Comparison of ENCODE assay signal across 11 cellular contexts in genomic region chr17:75273968-75274708, GRCh38. TPM values are rescaled to one million over a fixed set of nuclear protein-coding genes. Genes with fewer than 3 reads are reported as not detected.
DNase-seq lines count a peak whose midpoint lies in the region; TF ChIP-seq lines count a peak whose summit lies in the region.
"Had no signal": no experiment of that assay in that cellular context is flagged by ENCODE, and none has a peak within 500 bp of the region (broad histone marks: within the 10 kb centered on the region; RNA-seq: fewer than 3 reads in every experiment).

No MANE protein-coding gene starts in this region.

- TF ChIP-seq POLR2A in breast epithelium (IDR thresholded peaks at IDR 0.05): no peak
- no peak for TF ChIP-seq POLR2A in testis (IDR thresholded peaks at IDR 0.05)

- TF ChIP-seq CTCF in MCF 10A (IDR thresholded peaks at IDR 0.05; ENCODE audit: unreplicated experiment): no peak
- no peak for TF ChIP-seq CTCF in breast epithelium (IDR thresholded peaks at IDR 0.05)
- TF ChIP-seq CTCF in testis (IDR thresholded peaks at IDR 0.05): no peak
- no peak for TF ChIP-seq CTCF in ascending aorta (IDR thresholded peaks at IDR 0.05)

- DNase-seq in MCF 10A (ENCODE audit: unreplicated experiment): peak; percentile 82
- DNase-seq in breast epithelium (ENCODE audit: low spot score in 2 of 2): no peak
- DNase-seq in RPMI7951 (ENCODE audit: low read depth): peak; percentile 65
- DNase-seq in fibroblast of gingiva (ENCODE audit: low read depth): peak; percentile 70
- peak; percentile 59 for DNase-seq in testis
- DNase-seq in 8988T: no peak
- DNase-seq in amniotic stem cell (lab: John Stamatoyannopoulos, UW): no peak
- DNase-seq in ascending aorta (ENCODE audit: low spot score in 2 of 2): no peak
- DNase-seq: NCI-H526 treated with DMSO at 0.1 percent for 48 hours; stimulated activated CD4-positive, alpha-beta T cell treated with anti-CD3 and anti-CD28 coated beads, Interleukin-15, amount 100 ng/mL, for 24 hours had no signal

- intact Hi-C loops in MCF 10A (cut with micrococcal nuclease): loop anchor here (2.0 kb wide), 1 partner anchor 243 kb away; the partner anchor contains the start of gene TSEN54
- intact Hi-C loops in breast epithelium (cut with DNase I; ENCODE audit: low total_unique reads): no loop called here
- intact Hi-C loops in testis (cut with DNase I; ENCODE audit: low total_unique reads): no loop called here
- intact Hi-C loops in ascending aorta (cut with DNase I): loop anchor here (5.0 kb wide), 2 partner anchors 133 to 162 kb away; partner anchors contain the start of gene GRB2

- H3K4me1 ChIP-seq in breast epithelium (peaks cover 5 to 8% of the 10 kb centered on the region in 2 donors), testis (peaks cover 16% of the 10 kb centered on the region), ascending aorta (peaks cover 15 to 22% of the 10 kb centered on the region in 2 donors)

- POLR2A ChIA-PET in MCF 10A (lab: Yijun Ruan, JAX): interaction anchor here (0.6 to 6.8 kb wide), 4 partner anchors 13 to 120 kb away, joined by 3 to 142 read pairs (median 8); partner anchors contain the start of genes GGA3, MRPS7 and SLC25A19

- H3K36me3 ChIP-seq in breast epithelium: no peaks in the 10 kb centered on the region
- no peaks in the 10 kb centered on the region for H3K36me3 ChIP-seq in testis (ENCODE audit: low read depth, missing control alignments)
- H3K36me3 ChIP-seq in ascending aorta: no peaks in the 10 kb centered on the region

- CTCF ChIA-PET in MCF 10A (lab: Yijun Ruan, JAX): interaction anchor here (0.5 to 1.3 kb wide), 2 partner anchors 17 to 68 kb away, joined by 3 to 4 read pairs; no protein-coding TSS in a partner anchor

- H3K9me3 ChIP-seq in breast epithelium: no peaks in the 10 kb centered on the region
- H3K9me3 ChIP-seq in testis: no peaks in the 10 kb centered on the region
- H3K9me3 ChIP-seq in ascending aorta: no peaks in the 10 kb centered on the region

- no peak overlapping the region for H3K4me3 ChIP-seq in breast epithelium
- H3K4me3 ChIP-seq in testis: no peak overlapping the region
- H3K4me3 ChIP-seq in ascending aorta: no peak overlapping the region

- H3K36me3 Mint-ChIP-seq in MCF 10A (ENCODE audit: insufficient read depth, unreplicated experiment): peaks cover 18% of the 10 kb centered on the region

- H3K27me3 ChIP-seq in breast epithelium: no peaks in the 10 kb centered on the region
- no peaks in the 10 kb centered on the region for H3K27me3 ChIP-seq in testis
- H3K27me3 ChIP-seq in ascending aorta: no peaks in the 10 kb centered on the region

- WGBS in testis, 2 donors: 58 to 76% methylated on average over 4 to 7 of the region's 7 CpGs

- H3K4me3 Mint-ChIP-seq in MCF 10A (ENCODE audit: unreplicated experiment): peak overlapping the region; percentile 38
- H3K4me3 Mint-ChIP-seq: CD14-positive monocyte had no signal

- no peaks in the 10 kb centered on the region for H3K27me3 Mint-ChIP-seq in MCF 10A (ENCODE audit: insufficient read depth, unreplicated experiment)

- no peak overlapping the region for H3K27ac ChIP-seq in breast epithelium
- H3K27ac ChIP-seq in testis: no peak overlapping the region
- no peak overlapping the region for H3K27ac ChIP-seq in ascending aorta

- H3K9me3 Mint-ChIP-seq in MCF 10A (ENCODE audit: unreplicated experiment): no peaks in the 10 kb centered on the region
- H3K9me3 Mint-ChIP-seq: CD14-positive monocyte had no signal

- no TSS peak for BruUV-seq in MCF 10A (replicated peaks; lab: Mats Ljungman, UMichigan)

- no peak overlapping the region for H3K27ac Mint-ChIP-seq in MCF 10A (ENCODE audit: low read depth, unreplicated experiment)

- H3K4me1 Mint-ChIP-seq in MCF 10A (ENCODE audit: insufficient read depth, unreplicated experiment): peaks cover 31% of the 10 kb centered on the region

RNA-seq across cellular contexts. Expression of gene MIF4GD, which starts 3.1 kb away (rescaled TPM):
- total RNA-seq in MCF 10A (2022) (23.3 and 29.6 TPM in 2 replicates), breast epithelium (10 to 100 TPM; 26.2 to 38.7 (median 28.8) TPM), testis (10 to 100 TPM; 34.5 to 35.3 TPM), ascending aorta (32.4 TPM)
- total RNA-seq in RPMI7951 (2014; rRNA removed; shearing (Covaris generic)): 7.4 and 9.3 TPM in 2 replicates
- 37.1 TPM for polyA plus RNA-seq in testis (ENCODE audit: insufficient read depth, low read depth, low replicate concordance)

RNA-seq across cellular contexts. Expression of gene MRPS7, which starts 12.5 kb away (rescaled TPM):
- total RNA-seq in MCF 10A (2022) (73.9 and 75.0 TPM in 2 replicates), breast epithelium (10 to 100 TPM; 37.0 to 46.5 (median 40.1) TPM), testis (10 to 100 TPM; 53.3 to 72.9 TPM), ascending aorta (24.1 TPM)
- 54.8 and 58.2 TPM in 2 replicates for total RNA-seq in RPMI7951 (2014; rRNA removed; shearing (Covaris generic))
- polyA plus RNA-seq in testis (ENCODE audit: insufficient read depth, low read depth, low replicate concordance): 83.5 TPM

RNA-seq across cellular contexts. Expression of gene GGA3, which starts 12.7 kb away (rescaled TPM):
- total RNA-seq in MCF 10A (2022) (32.7 and 39.5 TPM in 2 replicates), breast epithelium (10 to 100 TPM; 20.0 to 35.0 (median 32.8) TPM), testis (10 to 100 TPM; 46.8 to 50.2 TPM), ascending aorta (84.6 TPM)
- total RNA-seq in RPMI7951 (2014; rRNA removed; shearing (Covaris generic)): 6.4 and 8.4 TPM in 2 replicates
- 42.9 TPM for polyA plus RNA-seq in testis (ENCODE audit: insufficient read depth, low read depth, low replicate concordance)

RNA-seq across cellular contexts. Expression of gene SLC25A19, which starts 15.1 kb away (rescaled TPM):
- total RNA-seq in MCF 10A (2022) (14.8 and 22.6 TPM in 2 replicates), breast epithelium (10 to 100 TPM; 11.4 to 13.8 (median 12.3) TPM), testis (10 to 100 TPM; 34.3 to 44.6 TPM), ascending aorta (1.3 TPM)
- total RNA-seq in RPMI7951 (2014; rRNA removed; shearing (Covaris generic)): 7.3 and 7.9 TPM in 2 replicates
- polyA plus RNA-seq in testis (ENCODE audit: insufficient read depth, low read depth, low replicate concordance): 98.0 TPM

Comparison
In these comparisons a context has a peak if more than half of its experiments do, and no peak if none do; other contexts are left out.
1. DNase-seq: peak in MCF 10A (single experiment), RPMI7951 (single experiment), fibroblast of gingiva (single experiment) and testis (single experiment); none in breast epithelium (0 of 2), 8988T (single experiment), amniotic stem cell (single experiment) and ascending aorta (0 of 2).
2. intact Hi-C loops: an anchor here in MCF 10A (2.0 kb wide) and ascending aorta (5.0 kb wide); none called in breast epithelium and testis.